ENCODE assay signal across 1 cellular context in the genomic region with DNA sequence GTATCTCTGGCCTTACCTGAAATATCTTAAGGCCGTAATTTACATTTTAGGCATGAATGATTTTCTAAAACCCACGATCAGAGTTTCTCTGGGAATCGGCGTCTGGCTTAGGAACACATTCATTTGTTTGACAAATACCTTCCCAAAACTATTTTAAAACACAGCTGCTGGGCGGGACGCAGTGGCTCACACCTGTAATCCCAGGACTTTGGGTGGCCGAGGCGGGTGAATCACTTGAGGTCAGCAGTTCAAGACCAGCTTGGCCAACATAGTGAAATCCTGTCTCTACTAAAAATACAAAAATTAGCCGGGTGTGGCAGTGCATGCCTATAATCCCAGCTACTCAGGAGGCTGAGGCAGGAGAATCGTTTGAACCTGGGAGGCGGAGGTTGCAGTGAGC. TPM values are rescaled to one million over a fixed set of nuclear protein-coding genes. Genes with fewer than 3 reads are reported as not detected.
"Had no signal": no experiment of that assay in that cellular context is flagged by ENCODE, and none has a peak within 500 bp of the region (broad histone marks: within the 10 kb centered on the region; RNA-seq: fewer than 3 reads in every experiment).

No MANE protein-coding gene starts in this region.

RNA-seq across cellular contexts. Expression of a gene that starts 16.5 kb away (rescaled TPM):
- total RNA-seq: ascending aorta had no signal
